In the genomic region with DNA sequence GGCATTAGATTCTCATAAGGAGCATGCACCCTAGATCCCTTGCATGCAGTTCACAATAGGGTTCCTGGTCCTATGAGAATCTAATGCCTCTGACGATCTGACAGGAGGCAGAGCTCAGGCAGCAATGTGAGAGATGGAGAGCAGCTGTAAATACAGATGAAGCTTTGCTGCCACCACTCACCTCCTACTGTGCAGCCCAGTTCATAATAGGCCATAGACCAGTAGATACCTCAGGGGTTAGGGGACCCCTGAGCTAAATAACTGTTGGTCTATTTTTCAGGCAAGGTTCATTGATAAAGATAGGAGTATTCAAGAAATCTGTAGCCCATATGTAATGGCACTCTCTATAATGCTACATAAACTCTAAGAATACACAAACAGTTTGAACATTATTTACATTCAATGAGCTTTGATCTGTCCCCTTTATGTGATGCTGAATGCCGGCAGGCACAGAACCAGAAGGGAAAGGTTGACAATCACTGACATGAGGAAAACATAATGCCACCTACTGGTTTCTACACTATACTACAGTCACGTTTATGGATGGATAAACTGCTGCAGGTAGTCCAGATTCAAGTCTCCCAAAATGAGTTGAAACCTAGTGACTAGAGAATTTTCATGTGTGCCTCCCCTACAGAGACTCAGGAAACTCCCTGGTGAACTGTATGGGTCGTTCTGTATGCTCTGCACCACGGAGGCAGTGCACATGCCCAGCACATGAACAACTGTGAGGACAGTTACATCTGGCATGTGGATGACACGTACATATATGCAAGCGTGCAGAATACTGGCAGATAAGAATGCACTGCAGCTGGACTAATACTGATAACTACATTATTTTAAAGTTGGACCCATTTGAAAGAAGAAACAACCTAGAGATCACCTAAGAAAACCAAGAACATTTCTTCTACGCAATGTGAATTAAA, we compare ENCODE assay signal across 8 cellular contexts.
DNase-seq lines count a peak whose midpoint lies in the region; ATAC-seq and TF ChIP-seq lines count a peak whose summit lies in the region.

No MANE protein-coding gene starts in this region.

- H3K36me3 ChIP-seq in adrenal gland (replicated peaks in 1 of 2) (no peaks in the 10 kb centered on the region), uterus (no peaks in the 10 kb centered on the region)

- H3K4me3 ChIP-seq in AG09309 (ENCODE audit: control insufficient read depth, low read depth, low read length) (no peak overlapping the region), adrenal gland (no peak overlapping the region), uterus (no peak overlapping the region)

- DNase-seq in AG09309 (ENCODE audit: low read depth) = no peak
- DNase-seq in NCI-H2029 treated with DMSO at 0.1 percent for 48 hours (lab: John Stamatoyannopoulos, UW) = peak; percentile 63
- DNase-seq in adrenal gland = no peak
- peak; percentile 46 for DNase-seq in iPS-NIHi7 (ENCODE audit: extremely low spot score)
- no peak for DNase-seq in uterus
- no peak for DNase-seq in foreskin melanocyte

- intact Hi-C loops in adrenal gland (cut with DNase I) = no loop called here
- intact Hi-C loops in uterus (cut with DNase I; ENCODE audit: low total_unique reads) = no loop called here

- H3K27ac ChIP-seq in adrenal gland (no peak overlapping the region), uterus (no peak overlapping the region)

- no peak for TF ChIP-seq POLR2A in adrenal gland (IDR thresholded peaks at IDR 0.05)
- no peak for TF ChIP-seq POLR2A in uterus (IDR thresholded peaks at IDR 0.05)

- H3K9me3 ChIP-seq in adrenal gland (replicated peaks in 1 of 3) (no peaks in the 10 kb centered on the region), uterus (no peaks in the 10 kb centered on the region)

- peaks cover 0 to 21% of the 10 kb centered on the region in 2 donors for H3K4me1 ChIP-seq in adrenal gland (replicated peaks in 1 of 2)
- H3K4me1 ChIP-seq in uterus = no peaks in the 10 kb centered on the region

- 55 to 65% (median 61%) methylated on average over 8 of the region's 8 CpGs for WGBS in adrenal gland, 4 donors

- TF ChIP-seq CTCF in AG09309 (IDR thresholded peaks at IDR 0.05; ENCODE audit: control insufficient read depth, insufficient read depth, low read depth, low read length, missing control alignments) = peak; percentile 61
- peak; percentile 28 to 63 (median 51) for TF ChIP-seq CTCF in adrenal gland (IDR thresholded peaks at IDR 0.05)
- peak; percentile 35 to 67 (median 60) for TF ChIP-seq CTCF in uterus (IDR thresholded peaks at IDR 0.05)

- ATAC-seq in GM18502 (IDR thresholded peaks at IDR 0.05; ENCODE audit: poor library complexity, unreplicated experiment) = peak; percentile 95
- peak; percentile 97 for ATAC-seq in HG02885 (IDR thresholded peaks at IDR 0.05; ENCODE audit: poor library complexity, unreplicated experiment)

- H3K27me3 ChIP-seq in adrenal gland = no peaks in the 10 kb centered on the region
- no peaks in the 10 kb centered on the region for H3K27me3 ChIP-seq in uterus

Comparison
In these comparisons a context has a peak if more than half of its experiments do, and no peak if none do; other contexts are left out.
1. DNase-seq: peak in NCI-H2029 treated with DMSO at 0.1 percent for 48 hours (single experiment) and iPS-NIHi7 (single experiment); none in AG09309 (single experiment), adrenal gland (0 of 7), uterus (0 of 2) and foreskin melanocyte (single experiment).
2. Peak in every context shown above with its lines, with median percentiles within 50 percentile points of each other: CTCF ChIP-seq.